ENCODE assay signal across 24 cellular contexts in the genomic region with DNA sequence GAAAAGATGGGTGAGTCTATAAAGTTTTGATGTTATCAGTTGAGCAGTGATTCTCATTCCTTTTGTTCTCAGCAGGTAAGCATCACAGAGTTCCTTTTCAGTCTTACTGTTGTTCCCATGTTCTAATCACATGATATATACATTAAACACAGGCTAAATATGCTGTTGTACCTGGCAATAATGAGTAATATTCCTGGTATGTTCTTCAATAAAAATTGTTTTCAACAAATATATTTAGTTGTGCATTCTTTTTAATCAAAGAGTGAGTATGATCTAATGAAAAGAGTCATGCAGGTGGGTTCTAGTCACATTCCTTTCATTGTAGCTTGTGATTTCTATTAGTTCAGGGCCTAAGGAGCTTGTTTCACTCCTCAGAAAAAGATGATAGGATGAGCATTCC.
A peak's percentile ranks its signal among the peaks of the same experiment; 100 is the strongest.
DNase-seq lines count a peak whose midpoint lies in the region; FAIRE-seq and TF ChIP-seq lines count a peak whose summit lies in the region.
"Had no signal": no experiment of that assay in that cellular context is flagged by ENCODE, and none has a peak within 500 bp of the region (broad histone marks: within the 10 kb centered on the region; RNA-seq: fewer than 3 reads in every experiment).

No MANE protein-coding gene starts in this region.

- no peaks in the 10 kb centered on the region for H3K79me2 ChIP-seq in mammary epithelial cell (ENCODE audit: insufficient read depth, low read length)
- no peaks in the 10 kb centered on the region for H3K79me2 ChIP-seq in astrocyte (ENCODE audit: insufficient read depth, low read length)
- H3K79me2 ChIP-seq in keratinocyte (ENCODE audit: control insufficient read depth, insufficient read depth, low read length) = no peaks in the 10 kb centered on the region

- no peak overlapping the region for H3K27ac ChIP-seq in mammary epithelial cell (ENCODE audit: insufficient read depth, low read depth, low read length)
- H3K27ac ChIP-seq in astrocyte (ENCODE audit: low read depth, low read length) = no peak overlapping the region
- peak overlapping the region; percentile 32 for H3K27ac ChIP-seq in keratinocyte (ENCODE audit: control insufficient read depth, insufficient read depth, low read length)
- H3K27ac ChIP-seq: 22Rv1; A549; BLaER1 treated with 17β-estradiol and CSF1 and Interleukin-3, amounts not matched to agents 10 nM and 100 nM; C4-2B had no signal

- H3K36me3 Mint-ChIP-seq in MCF 10A (ENCODE audit: insufficient read depth, unreplicated experiment) (no peaks in the 10 kb centered on the region), astrocyte (ENCODE audit: low read depth, unreplicated experiment) (no peaks in the 10 kb centered on the region)
- H3K36me3 Mint-ChIP-seq: CD8-positive, alpha-beta T cell had no signal

- no peak overlapping the region for H2AFZ ChIP-seq in mammary epithelial cell (ENCODE audit: low read depth, low read length)
- no peak overlapping the region for H2AFZ ChIP-seq in astrocyte (ENCODE audit: low read depth, low read length)
- H2AFZ ChIP-seq in keratinocyte (ENCODE audit: control insufficient read depth, low read length) = no peak overlapping the region

- POLR2A ChIA-PET in MCF 10A (lab: Yijun Ruan, JAX) = no interaction called here

- intact Hi-C loops in mammary epithelial cell (cut with micrococcal nuclease) (no loop called here), MCF 10A (cut with micrococcal nuclease) (no loop called here)

- H3K27me3 ChIP-seq in mammary epithelial cell (ENCODE audit: insufficient read depth, low read length) (no peaks in the 10 kb centered on the region), astrocyte (ENCODE audit: insufficient read depth, low read length) (no peaks in the 10 kb centered on the region), keratinocyte (ENCODE audit: control insufficient read depth, extremely low read depth, insufficient read depth, low read length) (no peaks in the 10 kb centered on the region)
- H3K27me3 ChIP-seq: BLaER1 treated with 17β-estradiol and CSF1 and Interleukin-3, amounts not matched to agents 10 nM and 100 nM had no signal

- H3K27ac Mint-ChIP-seq in MCF 10A (ENCODE audit: low read depth, unreplicated experiment) = no peak overlapping the region
- H3K27ac Mint-ChIP-seq in astrocyte (ENCODE audit: unreplicated experiment) = no peak overlapping the region
- H3K27ac Mint-ChIP-seq: B cell; CD4-positive, alpha-beta T cell; CD8-positive, alpha-beta T cell had no signal

- H3K27me3 Mint-ChIP-seq in MCF 10A (ENCODE audit: insufficient read depth, unreplicated experiment) = no peaks in the 10 kb centered on the region
- no peaks in the 10 kb centered on the region for H3K27me3 Mint-ChIP-seq in astrocyte (ENCODE audit: low read depth, unreplicated experiment)
- H3K27me3 Mint-ChIP-seq: B cell; CD4-positive, alpha-beta T cell had no signal

- H3K4me3 Mint-ChIP-seq in MCF 10A (ENCODE audit: unreplicated experiment) = no peak overlapping the region
- H3K4me3 Mint-ChIP-seq in astrocyte (ENCODE audit: unreplicated experiment) = no peak overlapping the region
- H3K4me3 Mint-ChIP-seq: B cell; CD4-positive, alpha-beta T cell; CD8-positive, alpha-beta T cell had no signal

- FAIRE-seq in astrocyte (lab: Jason Lieb, UNC) (peak; percentile 65), keratinocyte (lab: Jason Lieb, UNC) (peak; percentile 61)
- FAIRE-seq: A549, GM12878, GM12892, GM18507 had no signal

- no peaks in the 10 kb centered on the region for H3K4me1 ChIP-seq in mammary epithelial cell (ENCODE audit: insufficient read depth, low read length)
- H3K4me1 ChIP-seq in astrocyte (ENCODE audit: insufficient read depth, low read length) = no peaks in the 10 kb centered on the region
- H3K4me1 ChIP-seq in keratinocyte (ENCODE audit: control insufficient read depth, extremely low read depth, insufficient read depth, low read length) = peaks cover 10% of the 10 kb centered on the region
- H3K4me1 ChIP-seq: A549; BLaER1 treated with 17β-estradiol and CSF1 and Interleukin-3, amounts not matched to agents 10 nM and 100 nM; Caco-2 had no signal

- H3K4me2 ChIP-seq in mammary epithelial cell (ENCODE audit: insufficient read depth, low read depth, low read length) (no peak overlapping the region), astrocyte (ENCODE audit: low read length) (no peak overlapping the region), keratinocyte (ENCODE audit: control insufficient read depth, extremely low read depth, insufficient read depth, low read depth, low read length) (no peak overlapping the region)
- H3K4me2 ChIP-seq: A549; BLaER1 treated with 17β-estradiol and CSF1 and Interleukin-3, amounts not matched to agents 10 nM and 100 nM had no signal

- H3K36me3 ChIP-seq in mammary epithelial cell (ENCODE audit: insufficient read depth, low read length) (no peaks in the 10 kb centered on the region), astrocyte (ENCODE audit: insufficient read depth, low read length) (no peaks in the 10 kb centered on the region), keratinocyte (ENCODE audit: control insufficient read depth in 2 of 2, extremely low read depth in 1 of 2, insufficient read depth in 2 of 2, low read length in 2 of 2) (no peaks in the 10 kb centered on the region)
- H3K36me3 ChIP-seq: BLaER1 treated with 17β-estradiol and CSF1 and Interleukin-3, amounts not matched to agents 10 nM and 100 nM had no signal

- dilution Hi-C loops in mammary epithelial cell (cut with HindIII; ENCODE audit: low sequenced_read_pairs) = no loop called here
- dilution Hi-C loops in keratinocyte (cut with MboI; ENCODE audit: extremely low pct_ligation_motif_present, low sequenced_read_pairs) = no loop called here

- no peaks in the 10 kb centered on the region for H3K9me1 ChIP-seq in keratinocyte (ENCODE audit: control insufficient read depth, extremely low read depth, insufficient read depth, low read length)

- DNase-seq in mammary epithelial cell = peak; percentile 13
- DNase-seq in MCF 10A (ENCODE audit: unreplicated experiment) = no peak
- no peak for DNase-seq in astrocyte (ENCODE audit: low read depth)
- peak; percentile 6 for DNase-seq in epithelial cell of esophagus (ENCODE audit: low read depth)
- peak; percentile 23 for DNase-seq in keratinocyte (ENCODE audit: low read depth, low spot score)
- DNase-seq in DMS79 treated with DMSO at 0.1 percent for 48 hours (lab: John Stamatoyannopoulos, UW) = no peak
- DNase-seq in stimulated activated naive CD4-positive, alpha-beta T cell (lab: John Stamatoyannopoulos, UW) = no peak
- DNase-seq in stimulated activated CD4-positive, alpha-beta T cell treated with anti-CD3 and anti-CD28 coated beads, Interleukin-4, amount 100 ng/mL, for 1 hour = no peak
- DNase-seq: AML-193; Caco-2; Calu3; CD4-positive, alpha-beta T cell; CD8-positive, alpha-beta T cell; DND-41; EL; GDM1 had no signal

- H3K4me1 Mint-ChIP-seq in MCF 10A (ENCODE audit: insufficient read depth, unreplicated experiment) = peaks cover 7% of the 10 kb centered on the region
- H3K4me1 Mint-ChIP-seq in astrocyte (ENCODE audit: low read depth, unreplicated experiment) = no peaks in the 10 kb centered on the region
- H3K4me1 Mint-ChIP-seq: B cell had no signal

- H3K9me3 ChIP-seq in mammary epithelial cell (replicated peaks; ENCODE audit: insufficient read depth, low read length) (no peaks in the 10 kb centered on the region), astrocyte (ENCODE audit: insufficient read depth, low read depth, low read length) (no peaks in the 10 kb centered on the region), keratinocyte (ENCODE audit: control insufficient read depth, low read depth, low read length) (no peaks in the 10 kb centered on the region)
- H3K9me3 ChIP-seq: A549, Caco-2 had no signal

- TF ChIP-seq CTCF in mammary epithelial cell (conservative IDR thresholded peaks at IDR 0.05 in 1 of 2, IDR thresholded peaks at IDR 0.05 in 1 of 2; ENCODE audit: extremely low read depth in 1 of 2, insufficient read depth in 1 of 2, low read depth in 1 of 2, low read length in 2 of 2) = no peak
- TF ChIP-seq CTCF in MCF 10A (IDR thresholded peaks at IDR 0.05; ENCODE audit: unreplicated experiment) = no peak
- no peak for TF ChIP-seq CTCF in astrocyte (IDR thresholded peaks at IDR 0.05; ENCODE audit: insufficient read depth, low read depth, low read length)
- no peak for TF ChIP-seq CTCF in epithelial cell of esophagus (IDR thresholded peaks at IDR 0.05; ENCODE audit: insufficient read depth, low read depth, low read length, missing control alignments)
- no peak for TF ChIP-seq CTCF in keratinocyte (optimal IDR thresholded peaks at IDR 0.05 in 1 of 3, IDR thresholded peaks at IDR 0.05 in 1 of 3, conservative IDR thresholded peaks at IDR 0.05 in 1 of 3; ENCODE audit: extremely low read depth in 1 of 3, insufficient read depth in 2 of 3, low read length in 3 of 3)

- no peaks in the 10 kb centered on the region for H3K9me3 Mint-ChIP-seq in MCF 10A (ENCODE audit: unreplicated experiment)
- H3K9me3 Mint-ChIP-seq in astrocyte (ENCODE audit: unreplicated experiment) = no peaks in the 10 kb centered on the region
- H3K9me3 Mint-ChIP-seq: CD4-positive, alpha-beta T cell had no signal

- H3K9ac ChIP-seq in mammary epithelial cell (ENCODE audit: insufficient read depth, low read length) (no peak overlapping the region), astrocyte (ENCODE audit: low read length) (no peak overlapping the region), keratinocyte (ENCODE audit: control insufficient read depth, extremely low read depth, insufficient read depth, low read length) (no peak overlapping the region)
- H3K9ac ChIP-seq: BLaER1 treated with 17β-estradiol and CSF1 and Interleukin-3, amounts not matched to agents 10 nM and 100 nM had no signal

- in situ Hi-C loops in mammary epithelial cell (cut with MboI; ENCODE audit: low sequenced_read_pairs in 2 of 2) = no loop called here

- H3K4me3 ChIP-seq in mammary epithelial cell (replicated peaks in 1 of 3; ENCODE audit: insufficient read depth in 1 of 3, low read depth in 2 of 3, low read length in 3 of 3) (no peak overlapping the region), astrocyte (ENCODE audit: insufficient read depth, low read depth, low read length) (no peak overlapping the region), epithelial cell of esophagus (ENCODE audit: low read length) (no peak overlapping the region), keratinocyte (ENCODE audit: control insufficient read depth in 2 of 3, extremely low read depth in 1 of 3, insufficient read depth in 2 of 3, low read depth in 1 of 3, low read length in 3 of 3) (no peak overlapping the region)
- H3K4me3 ChIP-seq: A549; BLaER1 treated with 17β-estradiol and CSF1 and Interleukin-3, amounts not matched to agents 10 nM and 100 nM; GM12878 had no signal

- BruUV-seq in mammary epithelial cell (replicated peaks; lab: Mats Ljungman, UMichigan) (no TSS peak), MCF 10A (replicated peaks; lab: Mats Ljungman, UMichigan) (no TSS peak)

- H4K20me1 ChIP-seq in mammary epithelial cell (ENCODE audit: insufficient read depth, low read length) (no peaks in the 10 kb centered on the region), astrocyte (ENCODE audit: insufficient read depth, low read length) (no peaks in the 10 kb centered on the region), keratinocyte (ENCODE audit: control insufficient read depth, extremely low read depth, insufficient read depth, low read length) (no peaks in the 10 kb centered on the region)
- H4K20me1 ChIP-seq: BLaER1 treated with 17β-estradiol and CSF1 and Interleukin-3, amounts not matched to agents 10 nM and 100 nM had no signal

- CTCF ChIA-PET in mammary epithelial cell (lab: Charles Lee; ENCODE audit: low non-redundant PET) = no interaction called here
- CTCF ChIA-PET in MCF 10A (lab: Yijun Ruan, JAX) = interaction anchor here (0.7 kb wide), 2 partner anchors 220 to 307 kb away, joined by 3 read pairs; no protein-coding TSS in a partner anchor

Comparison
In these comparisons a context has a peak if more than half of its experiments do, and no peak if none do; other contexts are left out.
1. DNase-seq: peak in mammary epithelial cell (single experiment), epithelial cell of esophagus (single experiment) and keratinocyte (single experiment); none in MCF 10A (single experiment), astrocyte (single experiment), DMS79 treated with DMSO at 0.1 percent for 48 hours (single experiment), stimulated activated naive CD4-positive, alpha-beta T cell (0 of 6) and stimulated activated CD4-positive, alpha-beta T cell treated with anti-CD3 and anti-CD28 coated beads, Interleukin-4, amount 100 ng/mL, for 1 hour (single experiment).